8 cellular contexts compared by ENCODE assay signal in genomic region chr16:4350365-4350786, GRCh38. TPM values are rescaled to one million over a fixed set of nuclear protein-coding genes. Genes with fewer than 3 reads are reported as not detected.
A peak's percentile ranks its signal among the peaks of the same experiment; 100 is the strongest.
DNase-seq lines count a peak whose midpoint lies in the region; ATAC-seq and TF ChIP-seq lines count a peak whose summit lies in the region.

No MANE protein-coding gene starts in this region.

- H3K27me3 Mint-ChIP-seq in activated T-cell treated with anti-CD3 and anti-CD28 coated beads, Interleukin-2, amount 50 U/mL, for 4 hours (ENCODE audit: low read depth) = no peaks in the 10 kb centered on the region
- H3K27me3 Mint-ChIP-seq in type B pancreatic cell = no peaks in the 10 kb centered on the region

- WGBS in right lobe of liver (ENCODE audit: insufficient coverage, low coverage, low lambda C conversion rate, missing lambda C conversion rate) = 23% methylated on average over 20 of the region's 24 CpGs

- H3K36me3 Mint-ChIP-seq in activated T-cell treated with anti-CD3 and anti-CD28 coated beads, Interleukin-2, amount 50 U/mL, for 4 hours (ENCODE audit: insufficient read depth) = peaks cover 5% of the 10 kb centered on the region
- no peaks in the 10 kb centered on the region for H3K36me3 Mint-ChIP-seq in type B pancreatic cell

- H3K27ac Mint-ChIP-seq in type B pancreatic cell = peak overlapping the region; percentile 90

- H3K27me3 ChIP-seq in right lobe of liver = no peaks in the 10 kb centered on the region

- H3K27ac ChIP-seq in angular gyrus (ENCODE audit: low read depth, low read length) = peak overlapping the region; percentile 73
- peak overlapping the region; percentile 37 to 90 (median 72) for H3K27ac ChIP-seq in right lobe of liver

- TF ChIP-seq CTCF in right lobe of liver (IDR thresholded peaks at IDR 0.05) = no peak
- no peak for TF ChIP-seq CTCF in type B pancreatic cell (conservative IDR thresholded peaks at IDR 0.05)

- H3K4me1 ChIP-seq in right lobe of liver = peaks cover 0 to 63% (median 23%) of the 10 kb centered on the region in 4 donors

- H3K9me3 Mint-ChIP-seq in activated T-cell treated with anti-CD3 and anti-CD28 coated beads, Interleukin-2, amount 50 U/mL, for 4 hours = no peaks in the 10 kb centered on the region
- H3K9me3 Mint-ChIP-seq in type B pancreatic cell = no peaks in the 10 kb centered on the region

- no peak for TF ChIP-seq POLR2A in right lobe of liver (IDR thresholded peaks at IDR 0.05)

- H3K9me3 ChIP-seq in right lobe of liver = no peaks in the 10 kb centered on the region

- intact Hi-C loops in right lobe of liver (cut with DNase I) = no loop called here

- DNase-seq in activated T-cell treated with anti-CD3 and anti-CD28 coated beads, Interleukin-2, amount 50 U/mL, for 4 hours = no peak
- no peak for DNase-seq in activated T-cell treated with anti-CD3 and anti-CD28 coated beads, Interleukin-2, amount 50 U/mL, for 1 hour
- no peak for DNase-seq in right lobe of liver
- no peak for DNase-seq in type B pancreatic cell (ENCODE audit: extremely low spot score, unreplicated experiment)
- DNase-seq in DMS153 treated with DMSO at 0.1 percent for 48 hours (lab: John Stamatoyannopoulos, UW; ENCODE audit: unreplicated experiment) = no peak

- peak overlapping the region; percentile 95 for H3K4me3 Mint-ChIP-seq in activated T-cell treated with anti-CD3 and anti-CD28 coated beads, Interleukin-2, amount 50 U/mL, for 4 hours
- H3K4me3 Mint-ChIP-seq in type B pancreatic cell = peak overlapping the region; percentile 96

- ATAC-seq in activated T-cell treated with anti-CD3 and anti-CD28 coated beads, Interleukin-2, amount 50 U/mL, for 4 hours = peak; percentile 15 to 26
- no peak for ATAC-seq in right lobe of liver
- no peak for ATAC-seq in HG02852 (IDR thresholded peaks at IDR 0.05; ENCODE audit: unreplicated experiment)
- ATAC-seq in HG03280 (IDR thresholded peaks at IDR 0.05; ENCODE audit: unreplicated experiment) = no peak

- peaks cover 20% of the 10 kb centered on the region for H3K4me1 Mint-ChIP-seq in activated T-cell treated with anti-CD3 and anti-CD28 coated beads, Interleukin-2, amount 50 U/mL, for 4 hours (ENCODE audit: low read depth)
- H3K4me1 Mint-ChIP-seq in type B pancreatic cell (ENCODE audit: unreplicated experiment) = peaks cover 16% of the 10 kb centered on the region

- no peaks in the 10 kb centered on the region for H3K36me3 ChIP-seq in right lobe of liver

- H3K4me3 ChIP-seq in right lobe of liver = peak overlapping the region; percentile 65 to 98 (median 78)

RNA-seq across cellular contexts. Expression of gene PAM16, which starts 0.7 kb away (rescaled TPM):
- 100 to 1,000 TPM; 112 to 131 (median 125) TPM for total RNA-seq in activated T-cell treated with anti-CD3 and anti-CD28 coated beads, Interleukin-2, amount 50 U/mL, for 4 hours
- total RNA-seq in right lobe of liver (10 to 100 TPM; 27.9 to 45.9 (median 32.8) TPM), type B pancreatic cell (ENCODE audit: low replicate concordance) (30.5 and 39.3 TPM in 2 replicates)

RNA-seq across cellular contexts. Expression of gene VASN, which starts 21.3 kb away (rescaled TPM):
- total RNA-seq in activated T-cell treated with anti-CD3 and anti-CD28 coated beads, Interleukin-2, amount 50 U/mL, for 4 hours = under 1 TPM; 0.30 to 0.46 (median 0.34) TPM
- total RNA-seq in right lobe of liver (10 to 100 TPM; 13.5 to 22.9 (median 16.8) TPM), type B pancreatic cell (ENCODE audit: low replicate concordance) (9.7 and 29.0 TPM in 2 replicates)

RNA-seq across cellular contexts. Expression of gene GLIS2, which starts 34.5 kb away (rescaled TPM):
- total RNA-seq in activated T-cell treated with anti-CD3 and anti-CD28 coated beads, Interleukin-2, amount 50 U/mL, for 4 hours = under 1 TPM; 0.11 to 0.19 (median 0.13) TPM
- total RNA-seq in right lobe of liver (1 to 10 TPM in 5 of 6 experiments, under 1 TPM in 1; 0.79 to 2.6 (median 1.4) TPM), type B pancreatic cell (ENCODE audit: low replicate concordance) (13.1 and 23.0 TPM in 2 replicates)

Comparison
In these comparisons a context has a peak if more than half of its experiments do, and no peak if none do; other contexts are left out.
1. ATAC-seq: peak in activated T-cell treated with anti-CD3 and anti-CD28 coated beads, Interleukin-2, amount 50 U/mL, for 4 hours (2 of 2); none in right lobe of liver (0 of 4), HG02852 (single experiment) and HG03280 (single experiment).